Comparison of ENCODE assay signal across 39 cellular contexts in genomic region chr2:26510344-26510973, GRCh38. TPM values are rescaled to one million over a fixed set of nuclear protein-coding genes. Genes with fewer than 3 reads are reported as not detected.
"Had no signal": no experiment of that assay in that cellular context is flagged by ENCODE, and none has a peak within 500 bp of the region (broad histone marks: within the 10 kb centered on the region; RNA-seq: fewer than 3 reads in every experiment).

No MANE protein-coding gene starts in this region.

- H3K36me3 ChIP-seq: adrenal gland, brain microvascular endothelial cell, breast epithelium, WERI-Rb-1 had no signal

- DNase-seq: activated CD4-positive, alpha-beta memory T cell treated with anti-CD3 and anti-CD28 coated beads for 36 hours; activated CD4-positive, alpha-beta T cell treated with anti-CD3 and anti-CD28 coated beads for 1 hour; activated CD4-positive, alpha-beta T cell treated with anti-CD3 and anti-CD28 coated beads for 4 hours; activated CD4-positive, alpha-beta T cell treated with anti-CD3 and anti-CD28 coated beads, Interleukin-2, amount 10 ng/mL, durations not matched to agents 24 days and 14 days; activated CD4-positive, alpha-beta T cell treated with anti-CD3 and anti-CD28 coated beads, Interleukin-2, amount 50 U/mL, for 1 hour; activated CD4-positive, alpha-beta T cell treated with anti-CD3 and anti-CD28 coated beads, Interleukin-2, amount 50 U/mL, for 4 hours; activated CD4-positive, CD25-positive, alpha-beta regulatory T cell; activated CD8-positive, alpha-beta memory T cell treated with anti-CD3 and anti-CD28 coated beads, Interleukin-2, amount 50 U/mL, for 4 hours; activated CD8-positive, alpha-beta T cell treated with anti-CD3 and anti-CD28 coated beads for 36 hours; activated effector memory CD4-positive, alpha-beta T cell treated with anti-CD3 and anti-CD28 coated beads, Interleukin-2, amount 50 U/mL, for 16 hours; activated gamma-delta T cell treated with Interleukin-2 at 50 U/mL for 16 hours; activated naive CD4-positive, alpha-beta T cell; activated naive CD4-positive, alpha-beta T cell treated with anti-CD3 and anti-CD28 coated beads for 36 hours; activated naive CD4-positive, alpha-beta T cell treated with anti-CD3 and anti-CD28 coated beads, Interleukin-2, amount 50 U/mL, for 16 hours; activated naive CD8-positive, alpha-beta T cell treated with anti-CD3 and anti-CD28 coated beads for 36 hours; activated T-cell treated with anti-CD3 and anti-CD28 coated beads for 4 hours; activated T-cell treated with anti-CD3 and anti-CD28 coated beads, Interleukin-2, amount 50 U/mL, for 1 hour; activated T-cell treated with anti-CD3 and anti-CD28 coated beads, Interleukin-2, amount 50 U/mL, for 4 hours; activated T-cell treated with anti-CD3 and anti-CD28 coated beads, Interleukin-2, amount 50 U/mL, for 72 hours; adrenal gland; amniotic stem cell; body of pancreas; brain microvascular endothelial cell; central memory CD4-positive, alpha-beta T cell; T-helper 1 cell; T-helper 2 cell; T-helper 9 cell; WERI-Rb-1 had no signal

- H3K4me1 Mint-ChIP-seq: activated CD4-positive, alpha-beta T cell treated with anti-CD3 and anti-CD28 coated beads, Interleukin-2, amount 10 ng/mL, durations not matched to agents 24 days and 14 days; activated naive CD8-positive, alpha-beta T cell treated with anti-CD3 and anti-CD28 coated beads for 36 hours; activated T-helper 17 cell treated with anti-CD3 and anti-CD28 coated beads, Interleukin-2, amount 50 U/mL, for 72 hours; WTC11 had no signal

- H3K27me3 Mint-ChIP-seq: activated CD4-positive, alpha-beta memory T cell treated with anti-CD3 and anti-CD28 coated beads for 36 hours; activated CD8-positive, alpha-beta T cell treated with anti-CD3 and anti-CD28 coated beads for 36 hours; activated naive CD8-positive, alpha-beta T cell treated with anti-CD3 and anti-CD28 coated beads for 36 hours; activated T-helper 17 cell treated with anti-CD3 and anti-CD28 coated beads, Interleukin-2, amount 50 U/mL, for 72 hours had no signal

- H3K9me3 Mint-ChIP-seq: activated CD4-positive, alpha-beta memory T cell treated with anti-CD3 and anti-CD28 coated beads for 36 hours; activated CD4-positive, alpha-beta T cell treated with anti-CD3 and anti-CD28 coated beads, Interleukin-2, amount 10 ng/mL, durations not matched to agents 24 days and 14 days; activated CD8-positive, alpha-beta T cell treated with anti-CD3 and anti-CD28 coated beads for 36 hours; activated naive CD4-positive, alpha-beta T cell treated with anti-CD3 and anti-CD28 coated beads for 36 hours; activated naive CD4-positive, alpha-beta T cell treated with anti-CD3 and anti-CD28 coated beads, Interleukin-2, amount 50 U/mL, for 72 hours; activated naive CD8-positive, alpha-beta T cell treated with anti-CD3 and anti-CD28 coated beads for 36 hours; activated T-cell treated with anti-CD3 and anti-CD28 coated beads, Interleukin-2, amount 50 U/mL, for 4 hours; activated T-cell treated with anti-CD3 and anti-CD28 coated beads, Interleukin-2, amount 50 U/mL, for 72 hours; activated T-helper 1 cell treated with anti-CD3 and anti-CD28 coated beads, Interleukin-12 subunit alpha, Interleukin-12 subunit beta, Interleukin-2, Interleukin-4 antibody, amounts not matched to agents 30 ng/mL and 10 ng/mL and 1 ng/mL, durations not matched to agents 14 hours and 24 hours and 36 hours; activated T-helper 17 cell treated with anti-CD3 and anti-CD28 coated beads, Interleukin-2, amount 50 U/mL, for 72 hours; T-helper 1 cell treated with Interleukin-12 subunit alpha and Interleukin-12 subunit beta and Interleukin-4 antibody, amounts not matched to agents 30 μg/mL and 1 μg/mL, for 36 hours; T-helper 2 cell treated with Interferon-gamma antibody and Interleukin-4, amounts not matched to agents 5 μg/mL and 100 μg/mL, for 36 hours; WTC11 had no signal

- H3K4me3 ChIP-seq: adrenal gland, body of pancreas, breast epithelium had no signal

- H3K27me3 ChIP-seq: adrenal gland, body of pancreas, breast epithelium had no signal

- H3K27ac ChIP-seq: adrenal gland, body of pancreas, brain microvascular endothelial cell, breast epithelium, WERI-Rb-1 had no signal

- ATAC-seq: activated CD4-positive, CD25-positive, alpha-beta regulatory T cell treated with anti-CD3 and anti-CD28 coated beads, Interleukin-2, amount 50 U/mL, for 24 hours; activated CD8-positive, alpha-beta T cell treated with anti-CD3 and anti-CD28 coated beads for 36 hours; activated naive CD4-positive, alpha-beta T cell treated with anti-CD3 and anti-CD28 coated beads, Interleukin-2, amount 50 U/mL, for 72 hours; activated T-cell treated with anti-CD3 and anti-CD28 coated beads, Interleukin-2, amount 50 U/mL, for 4 hours; activated T-cell treated with anti-CD3 and anti-CD28 coated beads, Interleukin-2, amount 50 U/mL, for 72 hours; activated T-helper 17 cell treated with anti-CD3 and anti-CD28 coated beads, Interleukin-2, amount 50 U/mL, for 72 hours; body of pancreas; WTC11 had no signal

- H3K9me3 ChIP-seq: adrenal gland, body of pancreas, breast epithelium had no signal

- H3K36me3 Mint-ChIP-seq: activated CD4-positive, alpha-beta memory T cell treated with anti-CD3 and anti-CD28 coated beads for 36 hours; activated naive CD4-positive, alpha-beta T cell treated with anti-CD3 and anti-CD28 coated beads, Interleukin-2, amount 50 U/mL, for 72 hours; activated naive CD8-positive, alpha-beta T cell treated with anti-CD3 and anti-CD28 coated beads for 36 hours; WTC11 had no signal

- H3K4me1 ChIP-seq: adrenal gland, body of pancreas, breast epithelium had no signal

- H3K27ac Mint-ChIP-seq: activated CD4-positive, alpha-beta memory T cell treated with anti-CD3 and anti-CD28 coated beads for 36 hours; activated CD4-positive, alpha-beta T cell treated with anti-CD3 and anti-CD28 coated beads, Interleukin-2, amount 10 ng/mL, durations not matched to agents 24 days and 14 days; activated CD8-positive, alpha-beta T cell treated with anti-CD3 and anti-CD28 coated beads for 36 hours; activated naive CD4-positive, alpha-beta T cell treated with anti-CD3 and anti-CD28 coated beads for 36 hours; activated T-cell treated with anti-CD3 and anti-CD28 coated beads, Interleukin-2, amount 50 U/mL, for 72 hours; activated T-helper 1 cell treated with anti-CD3 and anti-CD28 coated beads, Interleukin-12 subunit alpha, Interleukin-12 subunit beta, Interleukin-2, Interleukin-4 antibody, amounts not matched to agents 30 ng/mL and 10 ng/mL and 1 ng/mL, durations not matched to agents 14 hours and 24 hours and 36 hours; activated T-helper 17 cell treated with anti-CD3 and anti-CD28 coated beads, Interleukin-2, amount 50 U/mL, for 72 hours; T-helper 1 cell treated with Interleukin-12 subunit alpha and Interleukin-12 subunit beta and Interleukin-4 antibody, amounts not matched to agents 30 μg/mL and 1 μg/mL, for 36 hours; T-helper 2 cell treated with Interferon-gamma antibody and Interleukin-4, amounts not matched to agents 5 μg/mL and 100 μg/mL, for 36 hours; WTC11 had no signal

- H3K4me3 Mint-ChIP-seq: activated CD4-positive, alpha-beta memory T cell treated with anti-CD3 and anti-CD28 coated beads for 36 hours; activated CD4-positive, alpha-beta T cell treated with anti-CD3 and anti-CD28 coated beads, Interleukin-2, amount 10 ng/mL, durations not matched to agents 24 days and 14 days; activated CD8-positive, alpha-beta T cell treated with anti-CD3 and anti-CD28 coated beads for 36 hours; activated naive CD4-positive, alpha-beta T cell treated with anti-CD3 and anti-CD28 coated beads for 36 hours; activated naive CD8-positive, alpha-beta T cell treated with anti-CD3 and anti-CD28 coated beads for 36 hours; activated T-cell treated with anti-CD3 and anti-CD28 coated beads, Interleukin-2, amount 50 U/mL, for 4 hours; activated T-cell treated with anti-CD3 and anti-CD28 coated beads, Interleukin-2, amount 50 U/mL, for 72 hours; activated T-helper 1 cell treated with anti-CD3 and anti-CD28 coated beads, Interleukin-12 subunit alpha, Interleukin-12 subunit beta, Interleukin-2, Interleukin-4 antibody, amounts not matched to agents 30 ng/mL and 10 ng/mL and 1 ng/mL, durations not matched to agents 14 hours and 24 hours and 36 hours; activated T-helper 17 cell treated with anti-CD3 and anti-CD28 coated beads, Interleukin-2, amount 50 U/mL, for 72 hours; T-helper 1 cell treated with Interleukin-12 subunit alpha and Interleukin-12 subunit beta and Interleukin-4 antibody, amounts not matched to agents 30 μg/mL and 1 μg/mL, for 36 hours; T-helper 2 cell treated with Interferon-gamma antibody and Interleukin-4, amounts not matched to agents 5 μg/mL and 100 μg/mL, for 36 hours; WTC11 had no signal

RNA-seq across cellular contexts. Expression of gene OTOF, which starts 32.5 kb away (rescaled TPM):
- total RNA-seq: astrocyte, cardiac septum had no signal
- polyA plus RNA-seq: aorta had no signal
